1 cellular context compared by ENCODE assay signal in genomic region chr4:40200881-40201797, GRCh38.
TF ChIP-seq lines count a peak whose summit lies in the region.

No MANE protein-coding gene starts in this region.

TF ChIP-seq in GM12878, 131 proteins besides CTCF, POLR2A, EP300 and RAD21 (continued from another document):
- TF ChIP-seq ZNF24 (IDR thresholded peaks at IDR 0.05) = 0 out of 2 replicates have a peak, but pooled peaks have one; percentile 28
- no peak for TF ChIP-seq ATF3 (IDR thresholded peaks at IDR 0.05; ENCODE audit: borderline replicate concordance, extremely low read depth, low read depth, low read length)
- peak; percentile 86 for TF ChIP-seq ATF7 (IDR thresholded peaks at IDR 0.05; ENCODE audit: low read depth)
- TF ChIP-seq SPI1 (IDR thresholded peaks at IDR 0.05; ENCODE audit: borderline replicate concordance, insufficient read depth, low read depth, low read length) = peak; percentile 39; the same call in 1 of the 2 replicates
- TF ChIP-seq CREM (IDR thresholded peaks at IDR 0.05; ENCODE audit: low read depth) = peak; percentile 58; the same call in 1 of the 2 replicates
- peak; percentile 51; the same call in 1 of the 2 replicates for TF ChIP-seq SIN3A (IDR thresholded peaks at IDR 0.05; ENCODE audit: low read depth, low read length)
- TF ChIP-seq, protein P1, sequence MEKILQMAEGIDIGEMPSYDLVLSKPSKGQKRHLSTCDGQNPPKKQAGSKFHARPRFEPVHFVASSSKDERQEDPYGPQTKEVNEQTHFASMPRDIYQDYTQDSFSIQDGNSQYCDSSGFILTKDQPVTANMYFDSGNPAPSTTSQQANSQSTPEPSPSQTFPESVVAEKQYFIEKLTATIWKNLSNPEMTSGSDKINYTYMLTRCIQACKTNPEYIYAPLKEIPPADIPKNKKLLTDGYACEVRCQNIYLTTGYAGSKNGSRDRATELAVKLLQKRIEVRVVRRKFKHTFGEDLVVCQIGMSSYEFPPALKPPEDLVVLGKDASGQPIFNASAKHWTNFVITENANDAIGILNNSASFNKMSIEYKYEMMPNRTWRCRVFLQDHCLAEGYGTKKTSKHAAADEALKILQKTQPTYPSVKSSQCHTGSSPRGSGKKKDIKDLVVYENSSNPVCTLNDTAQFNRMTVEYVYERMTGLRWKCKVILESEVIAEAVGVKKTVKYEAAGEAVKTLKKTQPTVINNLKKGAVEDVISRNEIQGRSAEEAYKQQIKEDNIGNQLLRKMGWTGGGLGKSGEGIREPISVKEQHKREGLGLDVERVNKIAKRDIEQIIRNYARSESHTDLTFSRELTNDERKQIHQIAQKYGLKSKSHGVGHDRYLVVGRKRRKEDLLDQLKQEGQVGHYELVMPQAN (conservative IDR thresholded peaks at IDR 0.05) = 0 out of 2 replicates have a peak, but pooled peaks have one; percentile 25
- 0 out of 2 replicates have a peak, but pooled peaks have one; percentile 36 for TF ChIP-seq TBL1XR1 (IDR thresholded peaks at IDR 0.05; ENCODE audit: low read depth, low read length)
